In the genomic region with DNA sequence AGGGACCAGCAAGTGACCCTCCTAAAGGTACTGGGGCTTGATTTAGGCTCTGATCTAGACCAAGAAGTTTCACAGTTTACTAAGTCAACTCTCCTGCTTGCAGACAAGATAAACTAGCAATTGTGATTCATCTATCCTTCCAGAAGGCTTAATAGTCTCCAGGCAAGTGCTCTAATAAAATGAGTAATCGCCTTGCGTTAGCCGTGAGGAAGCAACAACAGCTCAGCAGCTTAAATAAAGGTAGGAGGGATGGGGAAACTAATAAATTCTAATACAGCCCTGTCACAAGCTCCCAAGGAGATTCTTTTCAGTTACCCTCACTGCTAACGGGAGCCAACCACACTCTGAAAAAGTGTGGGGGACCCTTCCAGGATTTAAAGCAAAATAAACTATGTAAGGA, we compare ENCODE assay signal across 29 cellular contexts. TPM values are rescaled to one million over a fixed set of nuclear protein-coding genes. Genes with fewer than 3 reads are reported as not detected.
A peak's percentile ranks its signal among the peaks of the same experiment; 100 is the strongest.
DNase-seq lines count a peak whose midpoint lies in the region; ATAC-seq and TF ChIP-seq lines count a peak whose summit lies in the region.
"Had no signal": no experiment of that assay in that cellular context is flagged by ENCODE, and none has a peak within 500 bp of the region (broad histone marks: within the 10 kb centered on the region; RNA-seq: fewer than 3 reads in every experiment).

No MANE protein-coding gene starts in this region.

- ATAC-seq in GM21737 (IDR thresholded peaks at IDR 0.05; ENCODE audit: unreplicated experiment) (no peak), GM21381 (IDR thresholded peaks at IDR 0.05; ENCODE audit: unreplicated experiment) (no peak), aorta (ENCODE audit: low FRiP score) (no peak)
- ATAC-seq: activated CD8-positive, alpha-beta T cell treated with anti-CD3 and anti-CD28 coated beads, Interleukin-2, amount 10 ng/mL, durations not matched to agents 7 days and 5 days; HCT116; left lobe of liver; stimulated activated naive CD8-positive, alpha-beta T cell treated with anti-CD3 and anti-CD28 coated beads, Interleukin-15, Interleukin-2, amounts not matched to agents 100 U/mL and 50 U/mL, for 24 hours had no signal

- TF ChIP-seq CTCF in AG10803 (conservative IDR thresholded peaks at IDR 0.05; ENCODE audit: low read length), result no peak
- no peak for TF ChIP-seq CTCF in brain microvascular endothelial cell (IDR thresholded peaks at IDR 0.05; ENCODE audit: low read depth, low read length, missing control alignments)

- no peaks in the 10 kb centered on the region for H3K4me1 ChIP-seq in aorta (ENCODE audit: control insufficient read depth in 1 of 2, insufficient read depth in 2 of 2, low read length in 2 of 2)
- H3K4me1 ChIP-seq: BLaER1 treated with 17β-estradiol and CSF1 and Interleukin-3, amounts not matched to agents 10 nM and 100 nM; right atrium auricular region; uterus had no signal

- no peak overlapping the region for H3K27ac ChIP-seq in brain microvascular endothelial cell
- no peak overlapping the region for H3K27ac ChIP-seq in aorta (ENCODE audit: low read depth in 1 of 2, low read length in 2 of 2)
- H3K27ac ChIP-seq: BLaER1 treated with 17β-estradiol and CSF1 and Interleukin-3, amounts not matched to agents 10 nM and 100 nM; coronary artery; ovary; right atrium auricular region; thoracic aorta; uterus had no signal

- in situ Hi-C loops in brain microvascular endothelial cell (cut with HindIII; ENCODE audit: low pct_ligation_motif_present, low sequenced_read_pairs), result no loop called here

- 88 to 95% methylated on average over 4 of the region's 4 CpGs for WGBS in aorta, 2 donors

- H3K4me3 ChIP-seq in AG10803 (ENCODE audit: low read length), result no peak overlapping the region
- H3K4me3 ChIP-seq in brain microvascular endothelial cell (ENCODE audit: low read depth, low read length), result no peak overlapping the region
- H3K4me3 ChIP-seq in aorta (ENCODE audit: low read length in 2 of 2), result no peak overlapping the region
- H3K4me3 ChIP-seq: BLaER1 treated with 17β-estradiol and CSF1 and Interleukin-3, amounts not matched to agents 10 nM and 100 nM; coronary artery; ovary; right atrium auricular region; thoracic aorta; uterus had no signal

- intact Hi-C loops in aorta (cut with DNase I), result no loop called here

- H3K27me3 ChIP-seq in brain microvascular endothelial cell (replicated peaks) (no peaks in the 10 kb centered on the region), aorta (ENCODE audit: control insufficient read depth in 1 of 2, insufficient read depth in 2 of 2, low read length in 1 of 2) (no peaks in the 10 kb centered on the region)
- H3K27me3 ChIP-seq: BLaER1 treated with 17β-estradiol and CSF1 and Interleukin-3, amounts not matched to agents 10 nM and 100 nM; ovary; right atrium auricular region; uterus had no signal

- DNase-seq in AG10803 (ENCODE audit: low read depth) (peak; percentile 3), LHCN-M2 (ENCODE audit: low read depth) (peak; percentile 62), brain microvascular endothelial cell (peak; percentile 28), iris pigment epithelial cell (ENCODE audit: low read depth) (peak; percentile 42), aorta (no peak)
- no peak for DNase-seq in effector CD4-positive, alpha-beta T cell
- DNase-seq: activated CD4-positive, CD25-positive, alpha-beta regulatory T cell treated with anti-CD3 and anti-CD28 coated beads, Interleukin-2, amount 50 U/mL, for 72 hours; activated CD8-positive, alpha-beta T cell treated with anti-CD3 and anti-CD28 coated beads, Interleukin-2, amount 10 ng/mL, durations not matched to agents 7 days and 5 days; activated effector memory CD4-positive, alpha-beta T cell treated with anti-CD3 and anti-CD28 coated beads, Interleukin-2, amount 50 U/mL, for 16 hours; activated T-cell treated with anti-CD3 and anti-CD28 coated beads for 4 hours; head of caudate nucleus; NCI-H1417; NCI-H2081; NCI-H774; nephron progenitor cell; ovary; SHP77; stimulated activated CD4-positive, alpha-beta T cell treated with anti-CD3 and anti-CD28 coated beads, Interleukin-12 subunit alpha, Interleukin-12 subunit beta, amount 100 ng/mL, for 4 hours; stimulated activated CD4-positive, alpha-beta T cell treated with anti-CD3 and anti-CD28 coated beads, Interleukin-4, amount 100 ng/mL, for 4 hours; stimulated activated naive CD8-positive, alpha-beta T cell treated with anti-CD3 and anti-CD28 coated beads, Interleukin-15, Interleukin-2, amounts not matched to agents 100 U/mL and 50 U/mL, for 24 hours; uterus had no signal

- H3K9me3 ChIP-seq in aorta (ENCODE audit: control insufficient read depth, low read length), result no peaks in the 10 kb centered on the region
- H3K9me3 ChIP-seq: ovary, right atrium auricular region, thoracic aorta, uterus had no signal

- H3K36me3 ChIP-seq in brain microvascular endothelial cell (replicated peaks) (no peaks in the 10 kb centered on the region), aorta (ENCODE audit: control insufficient read depth in 1 of 2, insufficient read depth in 2 of 2, low read length in 1 of 2) (no peaks in the 10 kb centered on the region)
- H3K36me3 ChIP-seq: BLaER1 treated with 17β-estradiol and CSF1 and Interleukin-3, amounts not matched to agents 10 nM and 100 nM; ovary; right atrium auricular region; thoracic aorta; uterus had no signal

RNA-seq across cellular contexts. Expression of gene FRMD4A, which starts 48.5 kb away (rescaled TPM):
- 34.8 and 39.0 TPM in 2 replicates for total RNA-seq in LHCN-M2 (2014; rRNA removed)
- polyA plus RNA-seq in LHCN-M2 (2012), result 57.1 TPM
- 10 to 100 TPM; 55.9 to 65.6 TPM for total RNA-seq in aorta
- polyA plus RNA-seq in aorta, result 10 to 100 TPM; 11.4 to 23.6 TPM

Comparison
In these comparisons a context has a peak if more than half of its experiments do, and no peak if none do; other contexts are left out.
1. DNase-seq: peak in AG10803 (single experiment), LHCN-M2 (single experiment), brain microvascular endothelial cell (single experiment) and iris pigment epithelial cell (single experiment); none in effector CD4-positive, alpha-beta T cell (single experiment) and aorta (0 of 2).